In the genomic region with DNA sequence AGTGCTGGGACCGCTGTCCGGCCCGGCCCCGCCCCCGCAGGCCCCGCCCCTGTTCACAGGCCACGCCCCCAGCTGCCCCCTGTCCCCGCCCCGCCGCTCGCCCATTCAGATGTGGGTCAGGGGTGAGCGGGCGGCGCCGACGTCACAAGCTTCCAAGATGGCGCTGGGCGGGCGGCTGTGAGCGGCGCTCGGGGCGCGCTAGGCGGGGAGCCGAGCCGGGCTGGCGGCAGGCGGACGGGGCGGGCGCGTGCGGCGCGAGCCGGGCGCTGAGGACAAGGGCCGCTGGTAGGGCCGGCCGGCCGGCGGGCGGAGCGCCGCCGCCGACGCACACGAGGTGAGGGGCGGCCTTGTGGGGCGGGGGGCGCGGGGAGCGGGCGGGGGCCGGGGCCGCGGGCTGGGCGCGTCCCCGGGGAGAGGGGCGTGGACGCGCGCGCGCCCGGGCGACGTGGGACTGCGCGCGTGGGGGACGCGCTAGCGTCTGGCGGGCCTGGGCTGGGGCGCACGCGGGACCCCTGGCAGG, we compare ENCODE assay signal across 8 cellular contexts. TPM values are rescaled to one million over a fixed set of nuclear protein-coding genes. Genes with fewer than 3 reads are reported as not detected.
DNase-seq lines count a peak whose midpoint lies in the region; ATAC-seq, FAIRE-seq and TF ChIP-seq lines count a peak whose summit lies in the region.
"Not testable (repeated sequence)": the region's sequence is repeated elsewhere in the genome, so short reads cannot be mapped to it uniquely, and the experiment has no call there.

A gene with protein sequence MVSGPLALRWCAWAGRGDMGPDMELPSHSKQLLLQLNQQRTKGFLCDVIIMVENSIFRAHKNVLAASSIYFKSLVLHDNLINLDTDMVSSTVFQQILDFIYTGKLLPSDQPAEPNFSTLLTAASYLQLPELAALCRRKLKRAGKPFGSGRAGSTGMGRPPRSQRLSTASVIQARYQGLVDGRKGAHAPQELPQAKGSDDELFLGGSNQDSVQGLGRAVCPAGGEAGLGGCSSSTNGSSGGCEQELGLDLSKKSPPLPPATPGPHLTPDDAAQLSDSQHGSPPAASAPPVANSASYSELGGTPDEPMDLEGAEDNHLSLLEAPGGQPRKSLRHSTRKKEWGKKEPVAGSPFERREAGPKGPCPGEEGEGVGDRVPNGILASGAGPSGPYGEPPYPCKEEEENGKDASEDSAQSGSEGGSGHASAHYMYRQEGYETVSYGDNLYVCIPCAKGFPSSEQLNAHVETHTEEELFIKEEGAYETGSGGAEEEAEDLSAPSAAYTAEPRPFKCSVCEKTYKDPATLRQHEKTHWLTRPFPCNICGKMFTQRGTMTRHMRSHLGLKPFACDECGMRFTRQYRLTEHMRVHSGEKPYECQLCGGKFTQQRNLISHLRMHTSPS (plus strand): TSS at position 145 of the 520 bp plus-strand sequence. CDS start 25,461 bp downstream, outside the sequence.

- H3K27me3 Mint-ChIP-seq in T-cell, result not testable (repeated sequence)

- RAD21 ChIA-PET in GM12878 (lab: Charles Lee; ENCODE audit: unreplicated experiment), result not testable (repeated sequence)

- not testable (repeated sequence) for TF ChIP-seq RAD21 in GM12878 (IDR thresholded peaks at IDR 0.05; ENCODE audit: insufficient read depth, low read depth, low read length); neural cell (conservative IDR thresholded peaks at IDR 0.05)

- not testable (repeated sequence) for H3K9me3 ChIP-seq in GM23248 (ENCODE audit: low read depth); GM12878 (replicated peaks; ENCODE audit: control insufficient read depth, insufficient read depth, low read length); cardiac muscle cell (ENCODE audit: low read depth); neural cell (ENCODE audit: low read length); tibial nerve

- H3K27ac ChIP-seq in GM23248; GM12878 (ENCODE audit: control insufficient read depth, insufficient read depth): not testable (repeated sequence)
- H3K27ac ChIP-seq in cardiac muscle cell (peak within 1 kb of the TSS; percentile 51), neural cell (ENCODE audit: low read length) (peak within 1 kb of the TSS; percentile 56), tibial nerve (peak within 1 kb of the TSS in 3 of 4 donors; percentile 60 to 76 (median 71))

- H3K9ac ChIP-seq in GM23248 (peak within 1 kb of the TSS; percentile 61), neural cell (ENCODE audit: low read length) (peak within 1 kb of the TSS; percentile 62)
- not testable (repeated sequence) for H3K9ac ChIP-seq in GM12878 (ENCODE audit: control insufficient read depth, insufficient read depth, low read length)

- not testable (repeated sequence) for FAIRE-seq in GM12878 (lab: Jason Lieb, UNC)

- not testable (repeated sequence) for TF ChIP-seq POLR2A in GM12878 (IDR thresholded peaks at IDR 0.05; ENCODE audit: low read depth, low read length); tibial nerve (IDR thresholded peaks at IDR 0.05)

- SMC1A ChIA-PET in GM12878 (lab: Charles Lee; ENCODE audit: uncharacterized antibody, unreplicated experiment), result not testable (repeated sequence)

- intact Hi-C loops in GM12878 (cut with micrococcal nuclease; ENCODE audit: unreplicated experiment), result not testable (repeated sequence)

- peak; percentile 81 for ATAC-seq in GM18511 (IDR thresholded peaks at IDR 0.05; ENCODE audit: unreplicated experiment)
- peak; percentile 71 for ATAC-seq in HG03175 (IDR thresholded peaks at IDR 0.05; ENCODE audit: unreplicated experiment)
- ATAC-seq in T-cell (replicated peaks in 1 of 4), result peak; percentile 83 to 87 (median 86)
- peak; percentile 88 for ATAC-seq in GM12878

- H3K27me3 ChIP-seq in GM23248 (replicated peaks; ENCODE audit: insufficient read depth); GM12878 (replicated peaks in 1 of 2; ENCODE audit: control insufficient read depth in 2 of 2, insufficient read depth in 2 of 2, low read length in 1 of 2); cardiac muscle cell; neural cell (ENCODE audit: insufficient read depth, low read depth, low read length); tibial nerve: not testable (repeated sequence)

- CTCF ChIA-PET in T-cell (lab: Charles Lee); GM12878 (lab: Yijun Ruan, JAX): not testable (repeated sequence)

- TF ChIP-seq EP300 in GM12878 (IDR thresholded peaks at IDR 0.05; ENCODE audit: borderline replicate concordance in 1 of 2, control insufficient read depth in 1 of 2, low read depth in 2 of 2, low read length in 2 of 2); neural cell (conservative IDR thresholded peaks at IDR 0.05; ENCODE audit: poor library complexity, severe bottlenecking); tibial nerve (IDR thresholded peaks at IDR 0.05): not testable (repeated sequence)

- not testable (repeated sequence) for H3K36me3 Mint-ChIP-seq in T-cell

- peak within 1 kb of the TSS in 2 of 3 donors; percentile 31 to 41 for H3K4me3 Mint-ChIP-seq in T-cell

- H4K20me1 ChIP-seq in GM23248 (ENCODE audit: insufficient read depth); GM12878 (ENCODE audit: control insufficient read depth, insufficient read depth); neural cell (ENCODE audit: insufficient read depth): not testable (repeated sequence)

- TF ChIP-seq CTCF in GM12878 (IDR thresholded peaks at IDR 0.05 in 2 of 3, conservative IDR thresholded peaks at IDR 0.05 in 1 of 3; ENCODE audit: control insufficient read depth in 2 of 3, extremely low read depth in 1 of 3, insufficient read depth in 1 of 3, low read depth in 3 of 3, low read length in 3 of 3); cardiac muscle cell (IDR thresholded peaks at IDR 0.05; ENCODE audit: low read depth, low read length); neural cell (IDR thresholded peaks at IDR 0.05; ENCODE audit: poor library complexity, severe bottlenecking); tibial nerve (IDR thresholded peaks at IDR 0.05): not testable (repeated sequence)

- H3K4me3 ChIP-seq in GM23248, result peak within 1 kb of the TSS; percentile 60; the same call in 1 of the 2 replicates
- not testable (repeated sequence) for H3K4me3 ChIP-seq in GM12878
- H3K4me3 ChIP-seq in cardiac muscle cell, result peak within 1 kb of the TSS; percentile 33
- H3K4me3 ChIP-seq in neural cell (ENCODE audit: low read length), result peak within 1 kb of the TSS; percentile 46
- H3K4me3 ChIP-seq in tibial nerve, result peak within 1 kb of the TSS in 3 of 4 donors; percentile 26 to 53 (median 42)

- in situ Hi-C loops in GM23248 (cut with MboI); GM12878 (cut with MboI): not testable (repeated sequence)

- not testable (repeated sequence) for H3K4me1 ChIP-seq in GM23248 (ENCODE audit: insufficient read depth); GM12878 (ENCODE audit: control insufficient read depth, insufficient read depth, low read length); cardiac muscle cell (ENCODE audit: low read depth); tibial nerve

- H3K4me1 Mint-ChIP-seq in T-cell, result not testable (repeated sequence)

- not testable (repeated sequence) for H3K27ac Mint-ChIP-seq in T-cell

- not testable (repeated sequence) for BruUV-seq in GM12878 (replicated peaks; lab: Mats Ljungman, UMichigan)

- H3K4me2 ChIP-seq in GM23248 (ENCODE audit: unreplicated experiment); GM12878 (ENCODE audit: control insufficient read depth, insufficient read depth); neural cell (ENCODE audit: low read length): not testable (repeated sequence)

- H3K9me2 ChIP-seq in GM23248 (ENCODE audit: insufficient read depth); neural cell (ENCODE audit: insufficient read depth, low read length): not testable (repeated sequence)

- not testable (repeated sequence) for H3K36me3 ChIP-seq in GM23248 (ENCODE audit: low read depth); GM12878 (ENCODE audit: control insufficient read depth in 2 of 2, insufficient read depth in 2 of 2, low read length in 1 of 2); cardiac muscle cell; neural cell (ENCODE audit: insufficient read depth, low read length); tibial nerve

- H3K9me3 Mint-ChIP-seq in T-cell, result not testable (repeated sequence)

- H3K79me2 ChIP-seq in GM23248 (ENCODE audit: insufficient read depth); GM12878 (ENCODE audit: control insufficient read depth, insufficient read depth, low read length); neural cell (replicated peaks; ENCODE audit: insufficient read depth, low read length): not testable (repeated sequence)

- WGBS in GM23248 (ENCODE audit: low coverage in 1 of 2, low lambda C conversion rate in 2 of 2, missing lambda C conversion rate in 2 of 2), 2 experiments, result 2% methylated on average over 21 of the region's 81 CpGs; no CpG with 5 or more reads in 1 of the 2 experiments
- no CpG with 5 or more reads among the region's 81 CpGs for WGBS in GM12878 (ENCODE audit: insufficient coverage, insufficient replicate concordance, low lambda C conversion rate, missing lambda C conversion rate)
- no CpG with 5 or more reads among the region's 81 CpGs for WGBS in tibial nerve, 2 donors

- not testable (repeated sequence) for H3F3A ChIP-seq in GM23248 (ENCODE audit: insufficient read depth); neural cell (ENCODE audit: insufficient read depth, low read length, poor library complexity, severe bottlenecking)

- not testable (repeated sequence) for H2AFZ ChIP-seq in GM23248; GM12878 (ENCODE audit: control insufficient read depth, low read depth, low read length); neural cell (ENCODE audit: low read depth, low read length)

- DNase-seq in GM23248; GM12878 (ENCODE audit: low read depth, low spot score); cardiac muscle cell (ENCODE audit: low read depth in 1 of 2, low spot score in 1 of 2); tibial nerve (ENCODE audit: low spot score in 2 of 2): not testable (repeated sequence)
- peak in 9 of 34 experiments; percentile 1 to 41 (median 6) for DNase-seq in T-cell

- POLR2A ChIA-PET in T-cell (lab: Charles Lee); GM12878 (lab: Charles Lee): not testable (repeated sequence)

RNA-seq across cellular contexts. Expression of the gene that starts here (rescaled TPM):
- 1.7 and 3.7 TPM in 2 replicates for total RNA-seq in GM23248 (2014; rRNA removed; shearing (Covaris generic))
- 0.34 and 0.43 TPM in 2 replicates for polyA plus RNA-seq in GM23248 (2016; fragmentation: Nextera tagmentation; extraction: Ambion mirVana)
- 10 to 100 TPM in 2 of 5 donors, 1 to 10 TPM in 3; 8.8 to 12.1 (median 10.0) TPM for total RNA-seq in T-cell
- total RNA-seq in GM12878 (2013; cell fraction: nucleolus; rRNA removed), result 11.3 and 12.3 TPM in 2 replicates
- total RNA-seq in GM12878 (2014; rRNA removed), result 3.3 and 3.8 TPM in 2 replicates
- total RNA-seq in GM12878 (2014; rRNA removed; fragmentation: Illumina TruSeq; extraction: Trizol), result 1.8 TPM in 2 replicates
- 4.7 and 5.0 TPM in 2 replicates for total RNA-seq in GM12878 (2021)
- 0.83 TPM for polyA plus RNA-seq in GM12878 (2011; ENCODE audit: low read depth)
- polyA plus RNA-seq in GM12878 (2011; rRNA removed), result 1.4 and 1.6 TPM in 2 replicates
- 1.9 and 2.3 TPM in 2 replicates for polyA plus RNA-seq in GM12878 (2011; cell fraction: cytosol; rRNA removed)
- 8.4 and 8.9 TPM in 2 replicates for polyA plus RNA-seq in GM12878 (2011; cell fraction: nucleus; rRNA removed)
- polyA plus RNA-seq in GM12878 (2012), result 2.5 and 3.7 TPM in 2 replicates
- 0.62 and 1.3 TPM in 2 replicates for polyA plus RNA-seq in GM12878 (2014; fragmentation: Illumina TruSeq; extraction: Trizol)
- polyA plus RNA-seq in GM12878 (2014; fragmentation: Nextera tagmentation; extraction: Ambion mirVana), result under 1 TPM; 0.11 to 0.16 TPM
- polyA plus RNA-seq in GM12878 (2014; rRNA removed), result 2.7 and 3.2 TPM in 2 replicates
- polyA plus RNA-seq in GM12878 (2016; fragmentation: Nextera tagmentation; extraction: Ambion mirVana), result under 1 TPM; 0.33 to 0.75 TPM
- polyA minus RNA-seq in GM12878 (2011; rRNA and poly(A)+ RNA removed), result 2.6 and 4.1 TPM in 2 replicates
- polyA minus RNA-seq in GM12878 (2011; cell fraction: cytosol; rRNA and poly(A)+ RNA removed), result 0.94 and 1.7 TPM in 2 replicates
- 2.7 and 4.4 TPM in 2 replicates for polyA minus RNA-seq in GM12878 (2011; cell fraction: nucleus; rRNA and poly(A)+ RNA removed)
- total RNA-seq in cardiac muscle cell, result 23.5 and 34.5 TPM in 2 replicates
- 9.4 and 15.8 TPM in 2 replicates for polyA plus RNA-seq in cardiac muscle cell
- polyA plus RNA-seq in neural cell, result 19.0 and 25.6 TPM in 2 replicates
- 50.0 and 50.6 TPM in 2 replicates for polyA minus RNA-seq in neural cell
- total RNA-seq in tibial nerve, result 1 to 10 TPM; 3.3 to 6.1 (median 5.2) TPM
